ENCODE assay signal across 13 cellular contexts in genomic region chr4:26385690-26386089, GRCh38.
DNase-seq lines count a peak whose midpoint lies in the region; ATAC-seq and TF ChIP-seq lines count a peak whose summit lies in the region.
"Had no signal": no experiment of that assay in that cellular context is flagged by ENCODE, and none has a peak within 500 bp of the region (broad histone marks: within the 10 kb centered on the region; RNA-seq: fewer than 3 reads in every experiment).

No MANE protein-coding gene starts in this region.

- H3K4me3 Mint-ChIP-seq in natural killer cell: peak overlapping the region; percentile 77
- H3K4me3 Mint-ChIP-seq in natural killer cell treated with Interleukin-12 subunit alpha and Interleukin-12 subunit beta and Interleukin-15 and Interleukin-18, amount 100 ng/mL, for 72 hours: no peak overlapping the region
- H3K4me3 Mint-ChIP-seq in T-helper 17 cell: peak overlapping the region; percentile 39
- H3K4me3 Mint-ChIP-seq: B cell had no signal

- DNase-seq in natural killer cell (no peak), T-helper 17 cell (no peak), foreskin keratinocyte (no peak), cardiac septum (ENCODE audit: low spot score) (no peak), GM19240 (ENCODE audit: insufficient read length, low spot score) (no peak), RPMI8226 (no peak)
- DNase-seq in natural killer cell treated with Interleukin-12 subunit alpha and Interleukin-12 subunit beta and Interleukin-15 and Interleukin-18, amount 100 ng/mL, for 72 hours (ENCODE audit: low spot score): no peak
- DNase-seq: C1 segment of cervical spinal cord; CD4-positive, alpha-beta memory T cell; DMS79 had no signal

- ATAC-seq in natural killer cell (no peak), T-helper 17 cell (no peak), foreskin keratinocyte (no peak)
- no peak for ATAC-seq in natural killer cell treated with Interleukin-12 subunit alpha and Interleukin-12 subunit beta and Interleukin-15 and Interleukin-18, amount 100 ng/mL, for 72 hours
- ATAC-seq: GM12878 had no signal

- H3K4me1 Mint-ChIP-seq in natural killer cell (peaks cover 21% of the 10 kb centered on the region in 2 donors), T-helper 17 cell (peaks cover 14% of the 10 kb centered on the region)
- H3K4me1 Mint-ChIP-seq in natural killer cell treated with Interleukin-12 subunit alpha and Interleukin-12 subunit beta and Interleukin-15 and Interleukin-18, amount 100 ng/mL, for 72 hours (ENCODE audit: low read depth in 2 of 2): peaks cover 18 to 21% of the 10 kb centered on the region in 2 donors

- intact Hi-C loops in natural killer cell (cut with micrococcal nuclease): no loop called here
- intact Hi-C loops in cardiac septum (cut with DNase I): no loop called here

- peaks cover 0 to 3% of the 10 kb centered on the region in 2 donors for H3K9me3 Mint-ChIP-seq in natural killer cell
- no peaks in the 10 kb centered on the region for H3K9me3 Mint-ChIP-seq in natural killer cell treated with Interleukin-12 subunit alpha and Interleukin-12 subunit beta and Interleukin-15 and Interleukin-18, amount 100 ng/mL, for 72 hours

- peak overlapping the region; percentile 37 for H3K27ac ChIP-seq in foreskin keratinocyte

- H3K36me3 Mint-ChIP-seq in natural killer cell: peaks cover 26% of the 10 kb centered on the region
- peaks cover 30% of the 10 kb centered on the region for H3K36me3 Mint-ChIP-seq in natural killer cell treated with Interleukin-12 subunit alpha and Interleukin-12 subunit beta and Interleukin-15 and Interleukin-18, amount 100 ng/mL, for 72 hours
- peaks cover 8% of the 10 kb centered on the region for H3K36me3 Mint-ChIP-seq in T-helper 17 cell (ENCODE audit: low read depth)

- H3K27ac Mint-ChIP-seq in natural killer cell: no peak overlapping the region
- H3K27ac Mint-ChIP-seq in natural killer cell treated with Interleukin-12 subunit alpha and Interleukin-12 subunit beta and Interleukin-15 and Interleukin-18, amount 100 ng/mL, for 72 hours: no peak overlapping the region
- no peak overlapping the region for H3K27ac Mint-ChIP-seq in T-helper 17 cell
- H3K27ac Mint-ChIP-seq: B cell had no signal

- H3K9me3 ChIP-seq in T-helper 17 cell (ENCODE audit: control insufficient read depth, low read length, poor library complexity, severe bottlenecking): no peaks in the 10 kb centered on the region
- H3K9me3 ChIP-seq: HAP-1 had no signal

- H3K27me3 Mint-ChIP-seq in natural killer cell (ENCODE audit: low read depth in 2 of 2): no peaks in the 10 kb centered on the region
- peaks cover 0 to 3% of the 10 kb centered on the region in 2 donors for H3K27me3 Mint-ChIP-seq in natural killer cell treated with Interleukin-12 subunit alpha and Interleukin-12 subunit beta and Interleukin-15 and Interleukin-18, amount 100 ng/mL, for 72 hours
- H3K27me3 Mint-ChIP-seq in T-helper 17 cell: no peaks in the 10 kb centered on the region
- H3K27me3 Mint-ChIP-seq: B cell; CD4-positive, alpha-beta memory T cell had no signal

- TF ChIP-seq CTCF in natural killer cell (IDR thresholded peaks at IDR 0.05) (no peak), foreskin keratinocyte (conservative IDR thresholded peaks at IDR 0.05) (no peak)

- peaks cover 15% of the 10 kb centered on the region for H3K4me1 ChIP-seq in foreskin keratinocyte

- H3K27me3 ChIP-seq in foreskin keratinocyte: no peaks in the 10 kb centered on the region
